In genomic region chr16:81575307-81575706, GRCh38 we compare ENCODE assay signal across 28 cellular contexts.
"Had no signal": no experiment of that assay in that cellular context is flagged by ENCODE, and none has a peak within 500 bp of the region (broad histone marks: within the 10 kb centered on the region; RNA-seq: fewer than 3 reads in every experiment).

No MANE protein-coding gene starts in this region.

- H3K36me3 ChIP-seq: colonic mucosa, esophagus muscularis mucosa, gastroesophageal sphincter, heart left ventricle, left lung, neural progenitor cell, prostate gland, right atrium auricular region, sigmoid colon, thoracic aorta, tibial nerve, upper lobe of left lung had no signal

- H3K4me2 ChIP-seq: hepatocyte, neural progenitor cell had no signal

- H3K27me3 Mint-ChIP-seq: naive B cell; natural killer cell treated with Interleukin-12 subunit alpha and Interleukin-12 subunit beta and Interleukin-15 and Interleukin-18, amount 100 ng/mL, for 72 hours; stimulated activated naive B cell treated with anti-CD40 and anti-IgM and Interleukin-4, amounts not matched to agents 10 μg/mL and 1 μg/mL and 100 μg/mL, for 72 hours; stimulated activated naive CD8-positive, alpha-beta T cell treated with anti-CD3 and anti-CD28 coated beads, Interleukin-15, Interleukin-2, amounts not matched to agents 100 ng/mL and 50 ng/mL, for 24 hours had no signal

- H3K9me3 Mint-ChIP-seq: mesothelial cell of epicardium; naive B cell; natural killer cell treated with Interleukin-12 subunit alpha and Interleukin-12 subunit beta and Interleukin-15 and Interleukin-18, amount 100 ng/mL, for 72 hours; neural progenitor cell; stimulated activated naive B cell treated with anti-CD40 and anti-IgM and Interleukin-4, amounts not matched to agents 10 μg/mL and 1 μg/mL and 100 μg/mL, for 72 hours; stimulated activated naive CD8-positive, alpha-beta T cell treated with anti-CD3 and anti-CD28 coated beads, Interleukin-15, Interleukin-2, amounts not matched to agents 100 ng/mL and 50 ng/mL, for 24 hours had no signal

- FAIRE-seq: endothelial cell of umbilical vein, kidney, urothelium cell line had no signal

- H3K27ac Mint-ChIP-seq: neural progenitor cell; stimulated activated naive B cell treated with anti-CD40 and anti-IgM and Interleukin-4, amounts not matched to agents 10 μg/mL and 1 μg/mL and 100 μg/mL, for 72 hours; stimulated activated naive CD8-positive, alpha-beta T cell treated with anti-CD3 and anti-CD28 coated beads, Interleukin-15, Interleukin-2, amounts not matched to agents 100 ng/mL and 50 ng/mL, for 24 hours had no signal

- DNase-seq: colonic mucosa; dermis blood vessel endothelial cell; effector memory CD4-positive, alpha-beta T cell; foreskin keratinocyte; kidney; left lung; mesenchymal stem cell; naive B cell; sigmoid colon; stimulated activated CD4-positive, alpha-beta T cell treated with anti-CD3 and anti-CD28 coated beads, Interleukin-2, amount 100 ng/mL, for 24 hours; stimulated activated CD4-positive, alpha-beta T cell treated with anti-CD3 and anti-CD28 coated beads, Interleukin-4, amount 100 ng/mL, for 24 hours; stimulated activated naive B cell treated with anti-CD40 and anti-IgM and Interleukin-4, amounts not matched to agents 10 μg/mL and 1 μg/mL and 100 μg/mL, for 72 hours; upper lobe of left lung had no signal

- H3K4me3 ChIP-seq: colonic mucosa, esophagus muscularis mucosa, gastroesophageal sphincter, heart left ventricle, hepatocyte, left lung, mucosa of descending colon, neural progenitor cell, prostate gland, right atrium auricular region, sigmoid colon, thoracic aorta, tibial nerve, upper lobe of left lung had no signal

- H3K9me3 ChIP-seq: colonic mucosa, esophagus muscularis mucosa, gastroesophageal sphincter, heart left ventricle, left lung, mucosa of descending colon, prostate gland, right atrium auricular region, sigmoid colon, thoracic aorta, tibial nerve, upper lobe of left lung had no signal

- H3K4me3 Mint-ChIP-seq: mesothelial cell of epicardium; naive B cell; natural killer cell treated with Interleukin-12 subunit alpha and Interleukin-12 subunit beta and Interleukin-15 and Interleukin-18, amount 100 ng/mL, for 72 hours; neural progenitor cell; stimulated activated naive B cell treated with anti-CD40 and anti-IgM and Interleukin-4, amounts not matched to agents 10 μg/mL and 1 μg/mL and 100 μg/mL, for 72 hours; stimulated activated naive CD8-positive, alpha-beta T cell treated with anti-CD3 and anti-CD28 coated beads, Interleukin-15, Interleukin-2, amounts not matched to agents 100 ng/mL and 50 ng/mL, for 24 hours had no signal

- H3K27me3 ChIP-seq: colonic mucosa, esophagus muscularis mucosa, foreskin keratinocyte, gastroesophageal sphincter, heart left ventricle, hepatocyte, left lung, neural progenitor cell, right atrium auricular region, sigmoid colon, tibial nerve, upper lobe of left lung had no signal

- H3K4me1 ChIP-seq: colonic mucosa, gastroesophageal sphincter, neural progenitor cell, prostate gland, right atrium auricular region, sigmoid colon had no signal

- H2AFZ ChIP-seq: hepatocyte, neural progenitor cell had no signal

- ATAC-seq: foreskin keratinocyte; gastroesophageal sphincter; heart left ventricle; left lung; mucosa of descending colon; natural killer cell treated with Interleukin-12 subunit alpha and Interleukin-12 subunit beta and Interleukin-15 and Interleukin-18, amount 100 ng/mL, for 72 hours; stimulated activated naive B cell treated with anti-CD40 and anti-IgM and Interleukin-4, amounts not matched to agents 10 μg/mL and 1 μg/mL and 100 μg/mL, for 72 hours had no signal

- H3K27ac ChIP-seq: colonic mucosa, esophagus muscularis mucosa, foreskin keratinocyte, gastroesophageal sphincter, heart left ventricle, hepatocyte, left lung, neural progenitor cell, prostate gland, right atrium auricular region, sigmoid colon, thoracic aorta, tibial nerve, upper lobe of left lung had no signal

- H3K36me3 Mint-ChIP-seq: naive B cell; natural killer cell treated with Interleukin-12 subunit alpha and Interleukin-12 subunit beta and Interleukin-15 and Interleukin-18, amount 100 ng/mL, for 72 hours; neural progenitor cell had no signal

- H3K9ac ChIP-seq: neural progenitor cell had no signal
